In the genomic region with DNA sequence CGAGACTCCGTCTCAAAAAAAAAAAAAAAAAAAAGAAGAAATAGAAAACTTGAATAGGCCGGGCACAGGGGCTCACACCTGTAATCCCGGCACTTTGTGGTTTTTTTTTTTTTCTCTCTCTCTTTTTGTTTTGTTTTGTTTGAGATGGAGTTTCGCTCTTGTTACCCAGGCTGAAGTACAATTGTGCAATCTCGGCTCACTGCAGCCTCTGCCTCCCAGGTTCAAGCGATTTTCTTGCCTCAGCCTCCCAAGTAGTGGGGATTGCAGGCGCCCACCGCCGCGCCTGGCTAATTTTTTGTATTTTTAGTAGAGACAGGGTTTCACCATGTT, we compare ENCODE assay signal across 1 cellular context.
A peak's percentile ranks its signal among the peaks of the same experiment; 100 is the strongest.
TF ChIP-seq lines count a peak whose summit lies in the region.

No MANE protein-coding gene starts in this region.

TF ChIP-seq in HepG2, 621 proteins besides CTCF, POLR2A, EP300 and RAD21:
- TF ChIP-seq CEBPB (IDR thresholded peaks at IDR 0.05; ENCODE audit: borderline replicate concordance, low read depth, low read length), result peak; percentile 42; the same call in 1 of the 2 replicates
